Comparison of ENCODE assay signal across 1 cellular context in the genomic region with DNA sequence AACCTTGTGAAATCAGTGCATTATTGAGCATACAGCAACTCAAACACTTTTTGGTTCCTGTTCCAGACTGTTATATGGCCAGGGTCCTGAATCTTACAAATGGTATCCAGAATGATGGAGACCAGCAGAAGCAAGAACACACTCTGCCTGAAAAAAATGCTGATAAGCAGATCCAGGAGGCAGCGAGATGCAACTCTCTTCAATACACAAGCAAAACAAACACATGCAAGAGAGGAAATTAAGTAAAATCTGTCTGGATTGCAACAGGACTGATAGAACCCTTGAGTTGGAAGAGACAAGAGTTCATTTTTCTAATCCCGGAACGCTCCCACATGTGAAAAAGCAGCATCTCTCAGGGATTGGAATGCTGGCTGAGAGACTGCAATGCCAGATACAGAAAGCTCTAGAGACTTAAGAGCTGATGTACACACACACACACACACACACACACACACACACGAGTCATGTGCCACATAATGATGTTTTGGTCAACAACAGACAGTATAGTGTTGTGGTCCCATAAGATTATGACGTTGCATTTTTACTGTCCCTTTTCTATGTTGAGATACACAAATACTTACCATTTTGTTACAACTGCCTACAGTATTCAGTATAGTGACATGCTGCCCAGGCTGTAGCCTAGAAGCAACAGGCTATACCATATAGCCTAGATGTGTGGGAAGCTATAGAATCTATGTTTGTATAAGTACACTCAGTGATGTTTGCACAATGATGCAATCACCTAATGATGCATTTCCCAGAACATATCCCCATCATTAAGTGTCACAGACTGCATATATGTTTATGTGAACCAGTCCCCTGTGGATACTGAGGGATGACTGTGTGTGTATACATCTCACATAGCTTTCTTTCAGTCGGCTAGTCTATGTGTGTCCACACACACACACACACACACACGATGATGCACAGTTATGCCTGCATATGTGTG.
TF ChIP-seq lines count a peak whose summit lies in the region.

No MANE protein-coding gene starts in this region.

TF ChIP-seq in HepG2, 621 proteins besides CTCF, POLR2A, EP300 and RAD21 (continued from another document and continues in another):
- TF ChIP-seq HNF1A (IDR thresholded peaks at IDR 0.05; ENCODE audit: low read depth) (no peak), HNF1A (CRISPR knock-in tag; IDR thresholded peaks at IDR 0.05; ENCODE audit: borderline replicate concordance) (no peak), FOXA3 (CRISPR knock-in tag; IDR thresholded peaks at IDR 0.05) (peak; percentile 79), FOXA1 (IDR thresholded peaks at IDR 0.05) (no peak), FOXA1 (CRISPR knock-in tag; IDR thresholded peaks at IDR 0.05) (peak; percentile 72), ATF4 (CRISPR knock-in tag; IDR thresholded peaks at IDR 0.05) (peak in 1 of 2 experiments; percentile 72; a peak in 2 of 4 replicates), HOXA3 (CRISPR knock-in tag; IDR thresholded peaks at IDR 0.05) (no peak), ZFX (CRISPR knock-in tag; IDR thresholded peaks at IDR 0.05; ENCODE audit: low read depth) (no peak), SIN3A (IDR thresholded peaks at IDR 0.05; ENCODE audit: borderline replicate concordance, low read depth, low read length) (no peak), ZNF615 (CRISPR knock-in tag; IDR thresholded peaks at IDR 0.05; ENCODE audit: borderline replicate concordance) (no peak), CERS6 (CRISPR knock-in tag; IDR thresholded peaks at IDR 0.05) (no peak), PAF1 (CRISPR knock-in tag; IDR thresholded peaks at IDR 0.05) (no peak), ZNF616 (CRISPR knock-in tag; IDR thresholded peaks at IDR 0.05; ENCODE audit: low read depth) (no peak), HCFC1 (IDR thresholded peaks at IDR 0.05; ENCODE audit: low read depth, low read length) (no peak), JUND (CRISPR knock-in tag; IDR thresholded peaks at IDR 0.05) (peak; percentile 28; the same call in 1 of the 2 replicates), NCOA2 (CRISPR knock-in tag; IDR thresholded peaks at IDR 0.05) (0 out of 2 replicates have a peak, but pooled peaks have one; percentile 20), MAFK (conservative IDR thresholded peaks at IDR 0.05 in 1 of 2, IDR thresholded peaks at IDR 0.05 in 1 of 2; ENCODE audit: low read length in 2 of 2) (peak; percentile 47 to 58), FOXP1 (IDR thresholded peaks at IDR 0.05) (no peak), FOXP1 (CRISPR knock-in tag; IDR thresholded peaks at IDR 0.05) (peak; percentile 41; the same call in 1 of the 2 replicates), ZNF430 (CRISPR knock-in tag; IDR thresholded peaks at IDR 0.05) (no peak), DNMT3B (CRISPR knock-in tag; conservative IDR thresholded peaks at IDR 0.05) (no peak), SOX13 (IDR thresholded peaks at IDR 0.05) (no peak), SOX13 (CRISPR knock-in tag; conservative IDR thresholded peaks at IDR 0.05 in 1 of 2, IDR thresholded peaks at IDR 0.05 in 1 of 2) (peak in 1 of 2 experiments; percentile 25; a peak in 1 of 4 replicates), CEBPZ (IDR thresholded peaks at IDR 0.05; ENCODE audit: low read length) (no peak), ATF3 (CRISPR knock-in tag; IDR thresholded peaks at IDR 0.05) (peak; percentile 70; the same call in 1 of the 2 replicates), ZNF552 (CRISPR knock-in tag; IDR thresholded peaks at IDR 0.05; ENCODE audit: borderline replicate concordance) (no peak), MXI1 (IDR thresholded peaks at IDR 0.05; ENCODE audit: borderline replicate concordance, low read depth, low read length) (no peak), ZNF3 (CRISPR knock-in tag; IDR thresholded peaks at IDR 0.05) (no peak), ZBTB20 (CRISPR knock-in tag; IDR thresholded peaks at IDR 0.05; ENCODE audit: borderline replicate concordance, low read depth) (peak; percentile 98), ZNF770 (CRISPR knock-in tag; IDR thresholded peaks at IDR 0.05) (0 out of 2 replicates have a peak, but pooled peaks have one; percentile 25), ZNF777 (CRISPR knock-in tag; IDR thresholded peaks at IDR 0.05) (no peak), RARG (CRISPR knock-in tag; IDR thresholded peaks at IDR 0.05; ENCODE audit: low read depth) (no peak), HDAC2 (CRISPR knock-in tag; IDR thresholded peaks at IDR 0.05) (peak; percentile 29; the same call in 1 of the 2 replicates), SALL1 (CRISPR knock-in tag; IDR thresholded peaks at IDR 0.05) (no peak; the same call in 1 of the 2 replicates), KLF13 (CRISPR knock-in tag; IDR thresholded peaks at IDR 0.05) (no peak), ZNF660 (CRISPR knock-in tag; IDR thresholded peaks at IDR 0.05; ENCODE audit: borderline replicate concordance, low read depth) (no peak), CEBPG (CRISPR knock-in tag; IDR thresholded peaks at IDR 0.05) (peak; percentile 88), MYC (CRISPR knock-in tag; IDR thresholded peaks at IDR 0.05; ENCODE audit: borderline replicate concordance) (no peak)
- TF ChIP-seq, protein P1, sequence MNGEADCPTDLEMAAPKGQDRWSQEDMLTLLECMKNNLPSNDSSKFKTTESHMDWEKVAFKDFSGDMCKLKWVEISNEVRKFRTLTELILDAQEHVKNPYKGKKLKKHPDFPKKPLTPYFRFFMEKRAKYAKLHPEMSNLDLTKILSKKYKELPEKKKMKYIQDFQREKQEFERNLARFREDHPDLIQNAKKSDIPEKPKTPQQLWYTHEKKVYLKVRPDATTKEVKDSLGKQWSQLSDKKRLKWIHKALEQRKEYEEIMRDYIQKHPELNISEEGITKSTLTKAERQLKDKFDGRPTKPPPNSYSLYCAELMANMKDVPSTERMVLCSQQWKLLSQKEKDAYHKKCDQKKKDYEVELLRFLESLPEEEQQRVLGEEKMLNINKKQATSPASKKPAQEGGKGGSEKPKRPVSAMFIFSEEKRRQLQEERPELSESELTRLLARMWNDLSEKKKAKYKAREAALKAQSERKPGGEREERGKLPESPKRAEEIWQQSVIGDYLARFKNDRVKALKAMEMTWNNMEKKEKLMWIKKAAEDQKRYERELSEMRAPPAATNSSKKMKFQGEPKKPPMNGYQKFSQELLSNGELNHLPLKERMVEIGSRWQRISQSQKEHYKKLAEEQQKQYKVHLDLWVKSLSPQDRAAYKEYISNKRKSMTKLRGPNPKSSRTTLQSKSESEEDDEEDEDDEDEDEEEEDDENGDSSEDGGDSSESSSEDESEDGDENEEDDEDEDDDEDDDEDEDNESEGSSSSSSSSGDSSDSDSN (CRISPR knock-in tag; IDR thresholded peaks at IDR 0.05) = no peak
- TF ChIP-seq, protein P2, sequence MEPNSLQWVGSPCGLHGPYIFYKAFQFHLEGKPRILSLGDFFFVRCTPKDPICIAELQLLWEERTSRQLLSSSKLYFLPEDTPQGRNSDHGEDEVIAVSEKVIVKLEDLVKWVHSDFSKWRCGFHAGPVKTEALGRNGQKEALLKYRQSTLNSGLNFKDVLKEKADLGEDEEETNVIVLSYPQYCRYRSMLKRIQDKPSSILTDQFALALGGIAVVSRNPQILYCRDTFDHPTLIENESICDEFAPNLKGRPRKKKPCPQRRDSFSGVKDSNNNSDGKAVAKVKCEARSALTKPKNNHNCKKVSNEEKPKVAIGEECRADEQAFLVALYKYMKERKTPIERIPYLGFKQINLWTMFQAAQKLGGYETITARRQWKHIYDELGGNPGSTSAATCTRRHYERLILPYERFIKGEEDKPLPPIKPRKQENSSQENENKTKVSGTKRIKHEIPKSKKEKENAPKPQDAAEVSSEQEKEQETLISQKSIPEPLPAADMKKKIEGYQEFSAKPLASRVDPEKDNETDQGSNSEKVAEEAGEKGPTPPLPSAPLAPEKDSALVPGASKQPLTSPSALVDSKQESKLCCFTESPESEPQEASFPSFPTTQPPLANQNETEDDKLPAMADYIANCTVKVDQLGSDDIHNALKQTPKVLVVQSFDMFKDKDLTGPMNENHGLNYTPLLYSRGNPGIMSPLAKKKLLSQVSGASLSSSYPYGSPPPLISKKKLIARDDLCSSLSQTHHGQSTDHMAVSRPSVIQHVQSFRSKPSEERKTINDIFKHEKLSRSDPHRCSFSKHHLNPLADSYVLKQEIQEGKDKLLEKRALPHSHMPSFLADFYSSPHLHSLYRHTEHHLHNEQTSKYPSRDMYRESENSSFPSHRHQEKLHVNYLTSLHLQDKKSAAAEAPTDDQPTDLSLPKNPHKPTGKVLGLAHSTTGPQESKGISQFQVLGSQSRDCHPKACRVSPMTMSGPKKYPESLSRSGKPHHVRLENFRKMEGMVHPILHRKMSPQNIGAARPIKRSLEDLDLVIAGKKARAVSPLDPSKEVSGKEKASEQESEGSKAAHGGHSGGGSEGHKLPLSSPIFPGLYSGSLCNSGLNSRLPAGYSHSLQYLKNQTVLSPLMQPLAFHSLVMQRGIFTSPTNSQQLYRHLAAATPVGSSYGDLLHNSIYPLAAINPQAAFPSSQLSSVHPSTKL (CRISPR knock-in tag; IDR thresholded peaks at IDR 0.05) = peak; percentile 47; the same call in 1 of the 2 replicates
